ENCODE assay signal across 8 cellular contexts in the genomic region with DNA sequence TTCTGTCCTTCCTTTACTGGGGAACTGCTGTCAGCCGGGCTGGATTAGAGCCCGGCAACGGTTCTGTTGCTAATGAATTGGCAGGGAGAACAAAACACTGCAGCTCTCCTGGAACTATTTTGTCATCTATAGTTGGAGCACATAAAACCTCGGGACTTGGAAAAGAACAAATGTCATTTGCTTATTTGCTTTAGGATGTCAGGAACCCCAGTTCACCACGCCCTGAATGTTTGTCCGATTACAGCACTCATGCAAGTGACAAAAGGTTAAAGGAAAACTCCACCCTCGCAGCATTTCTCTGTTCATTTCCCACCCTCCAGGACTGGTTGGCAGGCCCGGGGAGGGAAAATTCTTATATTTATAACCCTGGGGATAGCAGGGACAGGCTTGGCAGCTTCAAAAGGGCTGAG.
DNase-seq lines count a peak whose midpoint lies in the region; TF ChIP-seq lines count a peak whose summit lies in the region.

No MANE protein-coding gene starts in this region.

- H3K4me1 ChIP-seq in ascending aorta (peaks cover 21 to 79% of the 10 kb centered on the region in 2 donors), sigmoid colon (peaks cover 0 to 80% (median 78%) of the 10 kb centered on the region in 4 donors)

- H3K4me3 ChIP-seq in ascending aorta (peak overlapping the region in 1 of 2 donors; percentile 36), sigmoid colon (peak overlapping the region in 2 of 4 donors; percentile 19)

- H3K36me3 ChIP-seq in ascending aorta, result no peaks in the 10 kb centered on the region
- no peaks in the 10 kb centered on the region for H3K36me3 ChIP-seq in sigmoid colon

- no peak for TF ChIP-seq POLR2A in sigmoid colon (IDR thresholded peaks at IDR 0.05)

- DNase-seq in Ammon's horn (ENCODE audit: low spot score), result peak; percentile 89
- DNase-seq in HT1080 (ENCODE audit: low read depth), result peak; percentile 51
- peak; percentile 63 to 97 for DNase-seq in ascending aorta (ENCODE audit: low spot score in 2 of 2)
- peak; percentile 67 to 92 for DNase-seq in hippocampal formation (lab: John Stamatoyannopoulos, UW)
- DNase-seq in sigmoid colon, result peak; percentile 95
- DNase-seq in SW 1271 (lab: John Stamatoyannopoulos, UW), result no peak
- no peak for DNase-seq in nephron progenitor cell
- no peak for DNase-seq in stimulated activated CD4-positive, alpha-beta T cell treated with anti-CD3 and anti-CD28 coated beads, Interleukin-1b, Interleukin-23, amount 100 ng/mL, for 48 hours

- TF ChIP-seq CTCF in ascending aorta (IDR thresholded peaks at IDR 0.05), result no peak
- no peak for TF ChIP-seq CTCF in sigmoid colon (IDR thresholded peaks at IDR 0.05)
- no peak for TF ChIP-seq CTCF in nephron progenitor cell (IDR thresholded peaks at IDR 0.05)

- peaks cover 3% of the 10 kb centered on the region for H3K27me3 Mint-ChIP-seq in nephron progenitor cell (ENCODE audit: low read depth, poor library complexity)

- intact Hi-C loops in ascending aorta (cut with DNase I) (loop anchor here (1.0 to 5.0 kb wide), 5 partner anchors 32 to 164 kb away; partner anchors contain the start of gene PLPP1), sigmoid colon (cut with DNase I) (loop anchor here (1.0 to 5.0 kb wide), 4 partner anchors 67 to 164 kb away; partner anchors contain the start of gene PLPP1)

- H3K4me1 Mint-ChIP-seq in nephron progenitor cell, result peaks cover 61% of the 10 kb centered on the region

- H3K9me3 ChIP-seq in ascending aorta (no peaks in the 10 kb centered on the region), sigmoid colon (no peaks in the 10 kb centered on the region)

- 5 to 22% methylated on average over 8 of the region's 8 CpGs for WGBS in sigmoid colon, 2 donors

- H3K27ac Mint-ChIP-seq in nephron progenitor cell, result no peak overlapping the region

- H3K27ac ChIP-seq in ascending aorta (peak overlapping the region; percentile 92 to 93), sigmoid colon (peak overlapping the region; percentile 76 to 93 (median 88))

- H3K9me3 Mint-ChIP-seq in nephron progenitor cell, result no peaks in the 10 kb centered on the region

- H3K36me3 Mint-ChIP-seq in nephron progenitor cell (ENCODE audit: low read depth), result no peaks in the 10 kb centered on the region

- H3K27me3 ChIP-seq in ascending aorta (no peaks in the 10 kb centered on the region), sigmoid colon (no peaks in the 10 kb centered on the region)

- peak in 3 of 4 donors; percentile 39 to 90 (median 63) for TF ChIP-seq EP300 in sigmoid colon (IDR thresholded peaks at IDR 0.05)

- no peak overlapping the region for H3K4me3 Mint-ChIP-seq in nephron progenitor cell

Comparison
In these comparisons a context has a peak if more than half of its experiments do, and no peak if none do; other contexts are left out.
1. DNase-seq: peak in Ammon's horn (single experiment), HT1080 (single experiment), ascending aorta (2 of 2), hippocampal formation (2 of 2) and sigmoid colon (single experiment); none in SW 1271 (0 of 2), nephron progenitor cell (single experiment) and stimulated activated CD4-positive, alpha-beta T cell treated with anti-CD3 and anti-CD28 coated beads, Interleukin-1b, Interleukin-23, amount 100 ng/mL, for 48 hours (single experiment).